8 cellular contexts compared by ENCODE assay signal in the genomic region with DNA sequence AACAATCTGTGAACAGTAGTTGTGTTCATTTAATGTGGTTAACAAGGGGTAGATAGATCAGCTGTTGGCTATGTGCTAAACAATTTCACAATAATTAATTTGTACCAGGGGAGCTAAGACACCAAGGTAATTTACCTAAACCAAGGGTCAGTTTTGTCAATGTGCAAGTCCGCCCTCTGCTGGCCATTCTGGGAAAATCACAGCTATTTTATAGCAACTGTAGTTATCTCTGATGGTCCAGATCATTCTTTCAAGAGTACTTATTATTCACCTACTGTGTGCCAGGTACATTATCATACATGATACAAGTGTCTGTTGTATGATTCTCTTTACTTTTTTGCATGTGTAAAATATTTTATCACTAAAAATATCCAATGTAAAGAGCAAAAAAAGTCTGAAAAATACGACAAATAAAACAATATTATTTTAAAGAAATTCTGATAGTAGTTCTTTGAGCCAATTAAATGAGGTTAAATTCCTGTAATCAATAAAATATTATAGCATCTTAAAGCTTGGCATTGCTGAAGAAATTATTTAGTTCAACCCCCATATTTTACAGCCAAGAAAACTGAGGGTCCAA.
DNase-seq lines count a peak whose midpoint lies in the region; ATAC-seq and TF ChIP-seq lines count a peak whose summit lies in the region.

No MANE protein-coding gene starts in this region.

- H3K4me3 ChIP-seq in CD8-positive, alpha-beta memory T cell (ENCODE audit: low read length), result no peak overlapping the region
- no peak overlapping the region for H3K4me3 ChIP-seq in LNCaP clone FGC (ENCODE audit: low read depth, low read length)
- no peak overlapping the region for H3K4me3 ChIP-seq in breast epithelium
- H3K4me3 ChIP-seq in left lung, result no peak overlapping the region

- H3K27ac ChIP-seq in CD8-positive, alpha-beta memory T cell (ENCODE audit: low read depth, low read length), result no peak overlapping the region
- H3K27ac ChIP-seq in breast epithelium (no peak overlapping the region), left lung (no peak overlapping the region)

- H3K36me3 ChIP-seq in CD8-positive, alpha-beta memory T cell (ENCODE audit: insufficient read depth, low read length), result no peaks in the 10 kb centered on the region
- H3K36me3 ChIP-seq in breast epithelium (no peaks in the 10 kb centered on the region), left lung (no peaks in the 10 kb centered on the region)

- DNase-seq in CD8-positive, alpha-beta memory T cell, result peak; percentile 14 to 68 (median 34)
- DNase-seq in LNCaP clone FGC (ENCODE audit: low read depth), result no peak
- DNase-seq in T-helper 2 cell treated with Interferon-gamma antibody and Interleukin-4, amounts not matched to agents 5 μg/mL and 100 μg/mL, for 36 hours (ENCODE audit: low spot score), result peak; percentile 30
- peak in 1 of 2 donors; percentile 32 for DNase-seq in breast epithelium (ENCODE audit: low spot score in 2 of 2)
- no peak for DNase-seq in left lung
- peak; percentile 8 to 42 (median 34) for DNase-seq in stimulated activated CD4-positive, alpha-beta T cell treated with anti-CD3 and anti-CD28 coated beads, TNF-alpha, amount 100 ng/mL, for 24 hours (ENCODE audit: low read depth in 3 of 3)
- no peak for DNase-seq in HuH-7 (ENCODE audit: low spot score)

- H3K4me1 Mint-ChIP-seq in CD8-positive, alpha-beta memory T cell, result no peaks in the 10 kb centered on the region
- no peaks in the 10 kb centered on the region for H3K4me1 Mint-ChIP-seq in T-helper 2 cell treated with Interferon-gamma antibody and Interleukin-4, amounts not matched to agents 5 μg/mL and 100 μg/mL, for 36 hours (ENCODE audit: low read depth)

- H3K36me3 Mint-ChIP-seq in CD8-positive, alpha-beta memory T cell, result peaks cover 0 to under 1% (median 0%) of the 10 kb centered on the region in 3 donors
- no peaks in the 10 kb centered on the region for H3K36me3 Mint-ChIP-seq in T-helper 2 cell treated with Interferon-gamma antibody and Interleukin-4, amounts not matched to agents 5 μg/mL and 100 μg/mL, for 36 hours (ENCODE audit: low read depth)

- intact Hi-C loops in breast epithelium (cut with DNase I; ENCODE audit: low total_unique reads) (no loop called here), left lung (cut with DNase I) (loop anchor here in 1 of 2 donors (10.0 kb wide), 1 partner anchor 554 kb away; no protein-coding TSS in a partner anchor)

- ATAC-seq in GM19372 (IDR thresholded peaks at IDR 0.05; ENCODE audit: low read depth, unreplicated experiment), result peak; percentile 80
- ATAC-seq in left lung, result peak; percentile 57

- POLR2A ChIA-PET in CD8-positive, alpha-beta memory T cell (lab: Charles Lee), result no interaction called here

- TF ChIP-seq POLR2A in breast epithelium (IDR thresholded peaks at IDR 0.05), result no peak

- no peaks in the 10 kb centered on the region for H3K9me3 ChIP-seq in CD8-positive, alpha-beta memory T cell (ENCODE audit: low read length)
- H3K9me3 ChIP-seq in breast epithelium, result no peaks in the 10 kb centered on the region
- no peaks in the 10 kb centered on the region for H3K9me3 ChIP-seq in left lung

- no peaks in the 10 kb centered on the region for H3K9me3 Mint-ChIP-seq in CD8-positive, alpha-beta memory T cell
- H3K9me3 Mint-ChIP-seq in T-helper 2 cell treated with Interferon-gamma antibody and Interleukin-4, amounts not matched to agents 5 μg/mL and 100 μg/mL, for 36 hours, result no peaks in the 10 kb centered on the region

- no peak overlapping the region for H3K27ac Mint-ChIP-seq in CD8-positive, alpha-beta memory T cell
- no peak overlapping the region for H3K27ac Mint-ChIP-seq in T-helper 2 cell treated with Interferon-gamma antibody and Interleukin-4, amounts not matched to agents 5 μg/mL and 100 μg/mL, for 36 hours

- H3K27me3 Mint-ChIP-seq in CD8-positive, alpha-beta memory T cell, result no peaks in the 10 kb centered on the region
- H3K27me3 Mint-ChIP-seq in T-helper 2 cell treated with Interferon-gamma antibody and Interleukin-4, amounts not matched to agents 5 μg/mL and 100 μg/mL, for 36 hours (ENCODE audit: low read depth), result peaks cover 8% of the 10 kb centered on the region

- CTCF ChIA-PET in CD8-positive, alpha-beta memory T cell (lab: Charles Lee), result interaction anchor here (1.1 to 3.6 kb wide), 6 partner anchors 9 to 1086 kb away, joined by 3 to 30 read pairs (median 5); no protein-coding TSS in a partner anchor

- H3K4me1 ChIP-seq in CD8-positive, alpha-beta memory T cell (ENCODE audit: insufficient read depth, low read length), result no peaks in the 10 kb centered on the region
- H3K4me1 ChIP-seq in breast epithelium (no peaks in the 10 kb centered on the region), left lung (no peaks in the 10 kb centered on the region)

- peak; percentile 81 for TF ChIP-seq CTCF in LNCaP clone FGC (IDR thresholded peaks at IDR 0.05; ENCODE audit: control insufficient read depth, extremely low read depth, insufficient read depth)
- peak; percentile 49 to 63 (median 50) for TF ChIP-seq CTCF in breast epithelium (IDR thresholded peaks at IDR 0.05)
- TF ChIP-seq CTCF in left lung (IDR thresholded peaks at IDR 0.05), result peak; percentile 59 to 79

- no peaks in the 10 kb centered on the region for H3K27me3 ChIP-seq in CD8-positive, alpha-beta memory T cell (ENCODE audit: insufficient read depth, low read length, poor library complexity, severe bottlenecking)
- H3K27me3 ChIP-seq in breast epithelium (no peaks in the 10 kb centered on the region), left lung (no peaks in the 10 kb centered on the region)

- no peak overlapping the region for H3K4me3 Mint-ChIP-seq in CD8-positive, alpha-beta memory T cell
- no peak overlapping the region for H3K4me3 Mint-ChIP-seq in T-helper 2 cell treated with Interferon-gamma antibody and Interleukin-4, amounts not matched to agents 5 μg/mL and 100 μg/mL, for 36 hours

Comparison
In these comparisons a context has a peak if more than half of its experiments do, and no peak if none do; other contexts are left out.
1. DNase-seq: peak in CD8-positive, alpha-beta memory T cell (5 of 5), T-helper 2 cell treated with Interferon-gamma antibody and Interleukin-4, amounts not matched to agents 5 μg/mL and 100 μg/mL, for 36 hours (single experiment) and stimulated activated CD4-positive, alpha-beta T cell treated with anti-CD3 and anti-CD28 coated beads, TNF-alpha, amount 100 ng/mL, for 24 hours (3 of 3); none in LNCaP clone FGC (single experiment), left lung (0 of 2) and HuH-7 (single experiment).
2. Peak in every context shown above with its lines, with median percentiles within 50 percentile points of each other: CTCF ChIP-seq.